ENCODE assay signal across 29 cellular contexts in the genomic region with DNA sequence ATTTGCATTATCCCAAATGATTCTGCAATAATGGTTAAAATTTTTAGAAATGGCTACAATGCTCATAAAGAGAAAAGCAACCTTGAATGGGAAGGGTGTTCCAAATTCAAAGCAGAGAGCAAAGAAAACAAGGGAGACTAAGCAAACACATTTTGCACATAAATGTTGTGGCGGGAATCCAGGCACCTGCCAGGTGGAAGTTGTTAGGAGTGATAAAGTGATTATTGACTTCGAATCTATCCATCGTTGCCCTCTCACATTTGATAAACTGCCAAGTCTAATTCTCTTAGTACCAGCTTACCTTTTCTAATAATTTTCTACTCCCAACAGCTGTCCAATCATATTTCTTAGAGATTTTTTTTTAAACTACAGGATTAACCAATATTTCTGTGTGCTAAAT.
A peak's percentile ranks its signal among the peaks of the same experiment; 100 is the strongest.
DNase-seq lines count a peak whose midpoint lies in the region; ATAC-seq, FAIRE-seq and TF ChIP-seq lines count a peak whose summit lies in the region.
"Had no signal": no experiment of that assay in that cellular context is flagged by ENCODE, and none has a peak within 500 bp of the region (broad histone marks: within the 10 kb centered on the region; RNA-seq: fewer than 3 reads in every experiment).

No MANE protein-coding gene starts in this region.

- H3K4me3 Mint-ChIP-seq in T-helper 17 cell, result no peak overlapping the region
- H3K4me3 Mint-ChIP-seq: activated B cell treated with CpG ODN at 0.5 μM for 24 hours; activated CD4-positive, alpha-beta T cell treated with anti-CD3 and anti-CD28 coated beads, Interleukin-2, amount 10 ng/mL, durations not matched to agents 7 days and 5 days; activated naive CD8-positive, alpha-beta T cell; CD14-positive monocyte; neural crest cell; stimulated activated memory B cell treated with anti-CD40 and anti-IgM and Interleukin-4, amounts not matched to agents 10 μg/mL and 1 μg/mL and 100 μg/mL, for 72 hours had no signal

- FAIRE-seq in urothelium cell line (lab: Jason Lieb, UNC), result no peak
- FAIRE-seq: frontal cortex, GM12878, H1, kidney had no signal

- no peaks in the 10 kb centered on the region for H3K4me1 ChIP-seq in colonic mucosa
- H3K4me1 ChIP-seq: breast epithelium, heart right ventricle had no signal

- H3K9me3 ChIP-seq in colonic mucosa (no peaks in the 10 kb centered on the region), T-helper 17 cell (ENCODE audit: control insufficient read depth, low read length, poor library complexity, severe bottlenecking) (no peaks in the 10 kb centered on the region)
- H3K9me3 ChIP-seq: breast epithelium, heart right ventricle had no signal

- H3K27ac ChIP-seq in colonic mucosa, result no peak overlapping the region
- H3K27ac ChIP-seq: breast epithelium, heart right ventricle, parathyroid adenoma had no signal

- no peak overlapping the region for H3K9ac ChIP-seq in colonic mucosa (ENCODE audit: low read depth in 2 of 2, low read length in 2 of 2)
- H3K9ac ChIP-seq: parathyroid adenoma had no signal

- DNase-seq in NCI-H2029 treated with DMSO at 0.1 percent for 48 hours (lab: John Stamatoyannopoulos, UW) (peak; percentile 52), NCI-H2029 (lab: John Stamatoyannopoulos, UW) (no peak), NCI-H1417 treated with DMSO at 0.1 percent for 48 hours (lab: John Stamatoyannopoulos, UW) (peak; percentile 31), NCI-H345 (lab: John Stamatoyannopoulos, UW) (peak; percentile 79), colonic mucosa (peak; percentile 25), urothelium cell line (ENCODE audit: low spot score) (no peak), T-helper 17 cell (no peak), RKO (ENCODE audit: low spot score) (no peak)
- DNase-seq: activated B cell treated with CpG ODN at 0.5 μM for 24 hours; activated CD4-positive, alpha-beta T cell treated with anti-CD3 and anti-CD28 coated beads, Interleukin-2, amount 10 ng/mL, durations not matched to agents 7 days and 5 days; activated effector memory CD4-positive, alpha-beta T cell treated with Interleukin-2 at 50 U/mL for 16 hours; activated T-cell treated with anti-CD3 and anti-CD28 coated beads, Interleukin-2, amount 50 U/mL, for 1 hour; Calu3; heart right ventricle; KBM-7; kidney; NCI-H1694 treated with DMSO at 0.1 percent for 48 hours; OCI-M1; retina; T-helper 1 cell had no signal

- no peak for TF ChIP-seq CTCF in colonic mucosa (IDR thresholded peaks at IDR 0.05)

- no peaks in the 10 kb centered on the region for H3K36me3 ChIP-seq in colonic mucosa
- H3K36me3 ChIP-seq: breast epithelium, heart right ventricle had no signal

- H3K27me3 Mint-ChIP-seq in T-helper 17 cell, result peaks cover 6% of the 10 kb centered on the region
- H3K27me3 Mint-ChIP-seq: activated naive CD8-positive, alpha-beta T cell had no signal

- H3K4me3 ChIP-seq in colonic mucosa, result no peak overlapping the region
- H3K4me3 ChIP-seq: breast epithelium, GM12878, heart right ventricle had no signal

- no peaks in the 10 kb centered on the region for H3K36me3 Mint-ChIP-seq in T-helper 17 cell (ENCODE audit: low read depth)
- H3K36me3 Mint-ChIP-seq: activated naive CD8-positive, alpha-beta T cell; CD14-positive monocyte; stimulated activated memory B cell treated with anti-CD40 and anti-IgM and Interleukin-4, amounts not matched to agents 10 μg/mL and 1 μg/mL and 100 μg/mL, for 72 hours had no signal

- H3K27ac Mint-ChIP-seq in T-helper 17 cell, result no peak overlapping the region
- H3K27ac Mint-ChIP-seq: activated B cell treated with CpG ODN at 0.5 μM for 24 hours; activated CD4-positive, alpha-beta T cell treated with anti-CD3 and anti-CD28 coated beads, Interleukin-2, amount 10 ng/mL, durations not matched to agents 7 days and 5 days; activated naive CD8-positive, alpha-beta T cell; CD14-positive monocyte; stimulated activated memory B cell treated with anti-CD40 and anti-IgM and Interleukin-4, amounts not matched to agents 10 μg/mL and 1 μg/mL and 100 μg/mL, for 72 hours had no signal

- no peaks in the 10 kb centered on the region for H3K27me3 ChIP-seq in colonic mucosa
- H3K27me3 ChIP-seq: breast epithelium, heart right ventricle had no signal

- no peak for ATAC-seq in T-helper 17 cell
- ATAC-seq: GM12878; heart right ventricle; stimulated activated memory B cell treated with anti-CD40 and anti-IgM and Interleukin-4, amounts not matched to agents 10 μg/mL and 1 μg/mL and 100 μg/mL, for 72 hours had no signal

- no peaks in the 10 kb centered on the region for H3K4me1 Mint-ChIP-seq in T-helper 17 cell
- H3K4me1 Mint-ChIP-seq: activated B cell treated with CpG ODN at 0.5 μM for 24 hours; activated CD4-positive, alpha-beta T cell treated with anti-CD3 and anti-CD28 coated beads, Interleukin-2, amount 10 ng/mL, durations not matched to agents 7 days and 5 days; CD14-positive monocyte; neural crest cell; stimulated activated memory B cell treated with anti-CD40 and anti-IgM and Interleukin-4, amounts not matched to agents 10 μg/mL and 1 μg/mL and 100 μg/mL, for 72 hours had no signal

- intact Hi-C loops in colonic mucosa (cut with DNase I), result no loop called here

Comparison
In these comparisons a context has a peak if more than half of its experiments do, and no peak if none do; other contexts are left out.
1. DNase-seq: peak in NCI-H2029 treated with DMSO at 0.1 percent for 48 hours (single experiment), NCI-H1417 treated with DMSO at 0.1 percent for 48 hours (single experiment), NCI-H345 (single experiment) and colonic mucosa (single experiment); none in NCI-H2029 (single experiment), urothelium cell line (single experiment), T-helper 17 cell (0 of 3) and RKO (single experiment).